ENCODE assay signal across 8 cellular contexts in genomic region chr13:91347996-91348905, GRCh38. TPM values are rescaled to one million over a fixed set of nuclear protein-coding genes. Genes with fewer than 3 reads are reported as not detected.
DNase-seq lines count a peak whose midpoint lies in the region; ATAC-seq and TF ChIP-seq lines count a peak whose summit lies in the region.

No MANE protein-coding gene starts in this region.

- H3K79me2 ChIP-seq in hepatocyte: peaks cover 40% of the 10 kb centered on the region

- H3K9me3 ChIP-seq in hepatocyte (ENCODE audit: low read depth) (no peaks in the 10 kb centered on the region), gastrocnemius medialis (no peaks in the 10 kb centered on the region)

- intact Hi-C loops in gastrocnemius medialis (cut with DNase I; ENCODE audit: low total_unique reads): loop anchor here (2.0 to 5.0 kb wide), 2 partner anchors 36 to 51 kb away; partner anchors contain the start of gene GPC5

- peaks cover 33% of the 10 kb centered on the region for H4K20me1 ChIP-seq in hepatocyte (ENCODE audit: insufficient read depth, poor library complexity, severe bottlenecking)

- H2AFZ ChIP-seq in hepatocyte: peak overlapping the region; percentile 60

- H3K9me2 ChIP-seq in hepatocyte (replicated peaks; ENCODE audit: insufficient read depth): no peaks in the 10 kb centered on the region

- TF ChIP-seq CTCF in hepatocyte (IDR thresholded peaks at IDR 0.05; ENCODE audit: poor library complexity): peak; percentile 7
- no peak for TF ChIP-seq CTCF in gastrocnemius medialis (IDR thresholded peaks at IDR 0.05 in 4 of 5, conservative IDR thresholded peaks at IDR 0.05 in 1 of 5)

- H3K4me3 ChIP-seq in hepatocyte (peak overlapping the region; percentile 65), gastrocnemius medialis (peak overlapping the region; percentile 56 to 82 (median 72))

- H3K4me1 ChIP-seq in hepatocyte (ENCODE audit: insufficient read depth) (peaks cover 24% of the 10 kb centered on the region), gastrocnemius medialis (peaks cover 10 to 14% of the 10 kb centered on the region in 2 donors)

- peak overlapping the region; percentile 88 for H3K4me2 ChIP-seq in hepatocyte

- H3K36me3 ChIP-seq in hepatocyte (replicated peaks; ENCODE audit: insufficient read depth, low read depth): no peaks in the 10 kb centered on the region
- peaks cover 0 to 34% of the 10 kb centered on the region in 2 donors for H3K36me3 ChIP-seq in gastrocnemius medialis

- ATAC-seq in GM18861 (IDR thresholded peaks at IDR 0.05; ENCODE audit: unreplicated experiment): peak; percentile 22
- ATAC-seq in HG03066 (IDR thresholded peaks at IDR 0.05; ENCODE audit: low read depth, unreplicated experiment): peak; percentile 29
- peak; percentile 69 to 70 for ATAC-seq in gastrocnemius medialis

- peak; percentile 20 for DNase-seq in 8988T
- DNase-seq in SW480 (ENCODE audit: low spot score): peak; percentile 31
- DNase-seq in amniotic epithelial cell (ENCODE audit: low read depth): peak; percentile 40
- peak; percentile 78 for DNase-seq in hepatocyte (ENCODE audit: low spot score)
- peak in 1 of 2 donors; percentile 26 for DNase-seq in gastrocnemius medialis
- DNase-seq in G401 (ENCODE audit: low spot score): no peak

- in situ Hi-C loops in gastrocnemius medialis (cut with MboI; ENCODE audit: low sequenced_read_pairs in 4 of 4): no loop called here
- in situ Hi-C loops in G401 (cut with HindIII; ENCODE audit: low sequenced_read_pairs): no loop called here

- peak overlapping the region; percentile 98 for H3K27ac ChIP-seq in hepatocyte
- H3K27ac ChIP-seq in gastrocnemius medialis: peak overlapping the region; percentile 86 to 94 (median 88)

- WGBS in hepatocyte (ENCODE audit: low lambda C conversion rate, missing lambda C conversion rate): 2% methylated on average over 44 of the region's 141 CpGs

- H3K27me3 ChIP-seq in hepatocyte (peaks cover 8% of the 10 kb centered on the region), gastrocnemius medialis (no peaks in the 10 kb centered on the region)

- no peak for TF ChIP-seq POLR2A in gastrocnemius medialis (IDR thresholded peaks at IDR 0.05)

RNA-seq across cellular contexts. Expression of gene MIR17HG, which starts 0.8 kb away (rescaled TPM):
- total RNA-seq in hepatocyte: 6.6 and 8.4 TPM in 2 replicates
- 1.7 and 2.6 TPM in 2 replicates for polyA plus RNA-seq in hepatocyte
- 1 to 10 TPM in 1 of 4 donors, under 1 TPM in 1, not detected in 2; 0.51 to 1.3 TPM for total RNA-seq in gastrocnemius medialis
- total RNA-seq in G401 (2014; rRNA removed; shearing (Covaris generic)): 6.6 and 7.8 TPM in 2 replicates

RNA-seq across cellular contexts. Expression of gene GPC5, which starts 50.2 kb away (rescaled TPM):
- total RNA-seq in hepatocyte: 5.4 and 8.7 TPM in 2 replicates
- polyA plus RNA-seq in hepatocyte: 3.9 and 4.7 TPM in 2 replicates
- not detected for total RNA-seq in gastrocnemius medialis
- total RNA-seq in G401 (2014; rRNA removed; shearing (Covaris generic)): 3.4 and 14.2 TPM in 2 replicates
